Comparison of ENCODE assay signal across 26 cellular contexts in the genomic region with DNA sequence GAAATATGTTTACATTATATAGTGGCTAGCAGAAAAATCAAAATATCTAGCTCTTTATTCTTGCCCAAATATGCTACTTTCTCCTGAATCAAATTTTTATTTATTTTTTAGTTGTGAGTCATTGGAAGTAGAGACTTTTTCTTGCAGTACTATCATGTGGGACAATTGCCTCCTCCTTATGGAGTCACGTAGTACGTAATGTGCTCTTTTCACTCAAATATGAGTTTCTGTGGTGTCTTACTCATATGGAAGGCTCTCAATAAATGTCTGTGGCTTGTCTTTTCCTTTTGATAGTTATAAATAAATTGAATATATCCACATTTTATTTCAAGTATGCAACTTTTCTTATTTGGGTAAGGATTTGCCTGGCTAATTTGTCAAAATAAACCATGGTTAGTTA.
"Had no signal": no experiment of that assay in that cellular context is flagged by ENCODE, and none has a peak within 500 bp of the region (broad histone marks: within the 10 kb centered on the region; RNA-seq: fewer than 3 reads in every experiment).

No MANE protein-coding gene starts in this region.

- ATAC-seq: activated naive CD4-positive, alpha-beta T cell treated with anti-CD3 and anti-CD28 coated beads, Interleukin-2, amount 50 U/mL, for 72 hours; activated T-helper 17 cell treated with anti-CD3 and anti-CD28 coated beads, Interleukin-2, amount 50 U/mL, for 72 hours; body of pancreas; left ventricle myocardium superior; right cardiac atrium; SK-N-SH treated with all-trans-retinoic acid at 6 μM for 48 hours; stimulated activated effector memory CD8-positive, alpha-beta T cell treated with anti-CD3 and anti-CD28 coated beads, Interleukin-12 subunit alpha, Interleukin-12 subunit beta, amount 100 ng/mL, for 72 hours; stimulated activated naive CD8-positive, alpha-beta T cell treated with anti-CD3 and anti-CD28 coated beads, Interleukin-15, amount 100 ng/mL, for 72 hours; T-cell had no signal

- H3K4me1 Mint-ChIP-seq: activated T-helper 17 cell treated with anti-CD3 and anti-CD28 coated beads, Interleukin-2, amount 50 U/mL, for 72 hours; nephron progenitor cell; stimulated activated effector memory CD8-positive, alpha-beta T cell treated with anti-CD3 and anti-CD28 coated beads, Interleukin-12 subunit alpha, Interleukin-12 subunit beta, amount 100 ng/mL, for 72 hours; stimulated activated naive CD8-positive, alpha-beta T cell treated with anti-CD3 and anti-CD28 coated beads, Interleukin-15, amount 100 ng/mL, for 72 hours; T-cell had no signal

- H3K36me3 Mint-ChIP-seq: stimulated activated effector memory CD8-positive, alpha-beta T cell treated with anti-CD3 and anti-CD28 coated beads, Interleukin-12 subunit alpha, Interleukin-12 subunit beta, amount 100 ng/mL, for 72 hours; T-cell had no signal

- H3K36me3 ChIP-seq: adrenal gland, tibial artery had no signal

- H3K27me3 ChIP-seq: adrenal gland, body of pancreas, tibial artery had no signal

- H3K4me3 Mint-ChIP-seq: activated T-cell treated with anti-CD3 and anti-CD28 coated beads, Interleukin-2, amount 50 U/mL, for 24 hours; activated T-helper 17 cell treated with anti-CD3 and anti-CD28 coated beads, Interleukin-2, amount 50 U/mL, for 72 hours; nephron progenitor cell; stimulated activated effector memory CD8-positive, alpha-beta T cell treated with anti-CD3 and anti-CD28 coated beads, Interleukin-12 subunit alpha, Interleukin-12 subunit beta, amount 100 ng/mL, for 72 hours; stimulated activated naive CD8-positive, alpha-beta T cell treated with anti-CD3 and anti-CD28 coated beads, Interleukin-15, amount 100 ng/mL, for 72 hours; T-cell had no signal

- H3K27ac ChIP-seq: adrenal gland, body of pancreas, parathyroid adenoma, tibial artery had no signal

- H3K27ac Mint-ChIP-seq: activated naive CD4-positive, alpha-beta T cell treated with anti-CD3 and anti-CD28 coated beads, Interleukin-2, amount 50 U/mL, for 72 hours; activated T-cell treated with anti-CD3 and anti-CD28 coated beads, Interleukin-2, amount 50 U/mL, for 24 hours; activated T-helper 17 cell treated with anti-CD3 and anti-CD28 coated beads, Interleukin-2, amount 50 U/mL, for 72 hours; nephron progenitor cell; stimulated activated effector memory CD8-positive, alpha-beta T cell treated with anti-CD3 and anti-CD28 coated beads, Interleukin-12 subunit alpha, Interleukin-12 subunit beta, amount 100 ng/mL, for 72 hours; stimulated activated naive CD8-positive, alpha-beta T cell treated with anti-CD3 and anti-CD28 coated beads, Interleukin-15, amount 100 ng/mL, for 72 hours; T-cell had no signal

- DNase-seq: activated CD4-positive, alpha-beta T cell treated with anti-CD3 and anti-CD28 coated beads for 1 hour; activated CD4-positive, alpha-beta T cell treated with anti-CD3 and anti-CD28 coated beads, Interleukin-2, amount 50 U/mL, for 1 hour; activated CD8-positive, alpha-beta memory T cell treated with anti-CD3 and anti-CD28 coated beads for 24 hours; activated CD8-positive, alpha-beta memory T cell treated with anti-CD3 and anti-CD28 coated beads, Interleukin-2, amount 50 U/mL, for 4 hours; activated T-cell treated with anti-CD3 and anti-CD28 coated beads, Interleukin-2, amount 50 U/mL, for 24 hours; adrenal gland; body of pancreas; caudate nucleus; dermis blood vessel endothelial cell; effector memory CD4-positive, alpha-beta T cell; hypothalamus; left ventricle myocardium superior; midbrain; nephron progenitor cell; nucleus accumbens; right cardiac atrium; small intestine; stimulated activated CD4-positive, alpha-beta T cell treated with anti-CD3 and anti-CD28 coated beads, Interleukin-2, amount 100 ng/mL, for 24 hours; stimulated activated naive CD8-positive, alpha-beta T cell treated with anti-CD3 and anti-CD28 coated beads, Interleukin-15, amount 100 ng/mL, for 72 hours; T-cell; tibial artery had no signal

- H3K27me3 Mint-ChIP-seq: activated T-cell treated with anti-CD3 and anti-CD28 coated beads, Interleukin-2, amount 50 U/mL, for 24 hours; activated T-helper 17 cell treated with anti-CD3 and anti-CD28 coated beads, Interleukin-2, amount 50 U/mL, for 72 hours; stimulated activated naive CD8-positive, alpha-beta T cell treated with anti-CD3 and anti-CD28 coated beads, Interleukin-15, amount 100 ng/mL, for 72 hours; T-cell had no signal

- H3K4me1 ChIP-seq: adrenal gland, body of pancreas, parathyroid adenoma, tibial artery had no signal

- H3K9me3 ChIP-seq: adrenal gland, body of pancreas, tibial artery had no signal

- H3K4me3 ChIP-seq: adrenal gland, body of pancreas, tibial artery had no signal
